Comparison of ENCODE assay signal across 8 cellular contexts in the genomic region with DNA sequence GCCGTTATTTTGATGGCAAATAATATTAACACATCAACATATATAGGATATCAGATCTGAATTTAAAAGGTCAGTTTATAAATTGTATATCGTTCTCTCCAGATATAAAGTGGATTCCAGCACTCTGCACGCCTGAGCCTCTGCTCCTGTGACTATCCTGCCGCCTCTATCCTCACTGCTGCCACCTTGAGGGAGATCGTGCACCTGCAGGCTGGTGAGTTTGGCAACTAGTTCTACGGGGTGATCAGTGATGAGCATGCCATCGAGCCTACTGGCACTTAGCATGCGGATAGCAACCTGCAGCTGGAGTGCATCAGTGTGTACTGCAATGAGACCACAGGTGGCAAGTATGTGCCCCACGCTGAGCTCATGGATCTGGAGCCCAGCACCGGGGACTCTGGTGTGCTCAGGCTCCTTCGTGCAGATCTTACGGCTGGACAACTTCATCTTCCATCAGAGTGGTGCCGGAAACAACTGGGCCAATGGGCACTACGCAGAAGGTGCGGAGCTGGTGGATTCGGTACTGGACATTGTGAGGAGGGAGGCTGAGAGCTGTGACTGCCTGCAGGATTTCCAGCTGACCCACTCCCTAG.
DNase-seq lines count a peak whose midpoint lies in the region; ATAC-seq and TF ChIP-seq lines count a peak whose summit lies in the region.

No MANE protein-coding gene starts in this region.

- H3K27ac ChIP-seq in OCI-LY3 (ENCODE audit: low read length) = no peak overlapping the region
- H3K27ac ChIP-seq in neutrophil = no peak overlapping the region

- TF ChIP-seq CTCF in OCI-LY3 (IDR thresholded peaks at IDR 0.05; ENCODE audit: low read depth, low read length) (peak; percentile 60), neutrophil (IDR thresholded peaks at IDR 0.05) (peak; percentile 78)

- H3K4me3 ChIP-seq in OCI-LY3 (ENCODE audit: low read length) (no peak overlapping the region), neutrophil (ENCODE audit: low read depth in 1 of 2, low read length in 1 of 2) (no peak overlapping the region)

- no peaks in the 10 kb centered on the region for H4K20me1 ChIP-seq in OCI-LY3 (ENCODE audit: insufficient read depth, low read length)

- no peaks in the 10 kb centered on the region for H3K36me3 ChIP-seq in OCI-LY3 (replicated peaks; ENCODE audit: low read depth, low read length)
- H3K36me3 ChIP-seq in neutrophil = no peaks in the 10 kb centered on the region

- H2AFZ ChIP-seq in OCI-LY3 (ENCODE audit: low read depth, low read length) = no peak overlapping the region

- H3K4me1 ChIP-seq in OCI-LY3 (ENCODE audit: low read length) (no peaks in the 10 kb centered on the region), neutrophil (ENCODE audit: control insufficient read depth in 1 of 2, insufficient read depth in 1 of 2, low read depth in 1 of 2, low read length in 1 of 2) (peaks cover 9 to 25% of the 10 kb centered on the region in 2 experiments)

- DNase-seq in Caki2 (ENCODE audit: low read depth) = peak; percentile 22
- peak; percentile 77 for DNase-seq in activated T-cell treated with anti-CD3 and anti-CD28 coated beads, Interleukin-2, amount 50 U/mL, for 24 hours
- DNase-seq in fibroblast of peridontal ligament (ENCODE audit: extremely low read depth) = peak; percentile 51
- DNase-seq in superior temporal gyrus (ENCODE audit: extremely low spot score) = peak; percentile 61

- H3K9ac ChIP-seq in OCI-LY3 (ENCODE audit: low read length) = no peak overlapping the region

- H3K27me3 ChIP-seq in OCI-LY3 (ENCODE audit: low read depth, low read length) (no peaks in the 10 kb centered on the region), neutrophil (no peaks in the 10 kb centered on the region)

- no peaks in the 10 kb centered on the region for H3K9me3 Mint-ChIP-seq in activated T-cell treated with anti-CD3 and anti-CD28 coated beads, Interleukin-2, amount 50 U/mL, for 24 hours

- no peak overlapping the region for H3K27ac Mint-ChIP-seq in activated T-cell treated with anti-CD3 and anti-CD28 coated beads, Interleukin-2, amount 50 U/mL, for 24 hours

- no peaks in the 10 kb centered on the region for H3K9me3 ChIP-seq in OCI-LY3 (ENCODE audit: insufficient read depth, low read length)
- no peaks in the 10 kb centered on the region for H3K9me3 ChIP-seq in neutrophil

- peaks cover 37% of the 10 kb centered on the region for H3K27me3 Mint-ChIP-seq in activated T-cell treated with anti-CD3 and anti-CD28 coated beads, Interleukin-2, amount 50 U/mL, for 24 hours

- H3K4me2 ChIP-seq in OCI-LY3 (ENCODE audit: low read length) = no peak overlapping the region

- H3K4me1 Mint-ChIP-seq in activated T-cell treated with anti-CD3 and anti-CD28 coated beads, Interleukin-2, amount 50 U/mL, for 24 hours (ENCODE audit: low read depth) = no peaks in the 10 kb centered on the region

- ATAC-seq in GM19372 (IDR thresholded peaks at IDR 0.05; ENCODE audit: low read depth, unreplicated experiment) (peak; percentile 98), HG03378 (IDR thresholded peaks at IDR 0.05; ENCODE audit: unreplicated experiment) (peak; percentile 98)

- no peak overlapping the region for H3K4me3 Mint-ChIP-seq in activated T-cell treated with anti-CD3 and anti-CD28 coated beads, Interleukin-2, amount 50 U/mL, for 24 hours

- no peaks in the 10 kb centered on the region for H3K79me2 ChIP-seq in OCI-LY3 (ENCODE audit: low read length)

- no peaks in the 10 kb centered on the region for H3K36me3 Mint-ChIP-seq in activated T-cell treated with anti-CD3 and anti-CD28 coated beads, Interleukin-2, amount 50 U/mL, for 24 hours (ENCODE audit: low read depth)

- in situ Hi-C loops in Caki2 (cut with HindIII; ENCODE audit: low pct_unique_long_range_greater_than_20kb, low sequenced_read_pairs) = no loop called here

Comparison
In these comparisons a context has a peak if more than half of its experiments do, and no peak if none do; other contexts are left out.
1. DNase-seq: peak in every context shown above with its lines; median percentile 77 in activated T-cell treated with anti-CD3 and anti-CD28 coated beads, Interleukin-2, amount 50 U/mL, for 24 hours; 61 in superior temporal gyrus; 51 in fibroblast of peridontal ligament; 22 in Caki2.